In genomic region chr3:13095408-13095861, GRCh38 we compare ENCODE assay signal across 24 cellular contexts. TPM values are rescaled to one million over a fixed set of nuclear protein-coding genes. Genes with fewer than 3 reads are reported as not detected.
DNase-seq lines count a peak whose midpoint lies in the region; ATAC-seq and TF ChIP-seq lines count a peak whose summit lies in the region.
"Had no signal": no experiment of that assay in that cellular context is flagged by ENCODE, and none has a peak within 500 bp of the region (broad histone marks: within the 10 kb centered on the region; RNA-seq: fewer than 3 reads in every experiment).

No MANE protein-coding gene starts in this region.

- no peak for TF ChIP-seq CTCF in colonic mucosa (IDR thresholded peaks at IDR 0.05)

- 0 out of 20 replicates have a peak overlapping the region, but pooled peaks of 1 of the 10 experiments have one; percentile 26 for H3K4me3 ChIP-seq in BLaER1 treated with 17β-estradiol and CSF1 and Interleukin-3, amounts not matched to agents 10 nM and 100 nM
- H3K4me3 ChIP-seq in colonic mucosa = no peak overlapping the region
- H3K4me3 ChIP-seq: gastrocnemius medialis, SJCRH30, suprapubic skin had no signal

- no peaks in the 10 kb centered on the region for H3K27me3 ChIP-seq in BLaER1 treated with 17β-estradiol and CSF1 and Interleukin-3, amounts not matched to agents 10 nM and 100 nM
- no peaks in the 10 kb centered on the region for H3K27me3 ChIP-seq in colonic mucosa
- H3K27me3 ChIP-seq: gastrocnemius medialis, suprapubic skin had no signal

- H3K27ac ChIP-seq in BLaER1 treated with 17β-estradiol and CSF1 and Interleukin-3, amounts not matched to agents 10 nM and 100 nM = peak overlapping the region in 5 of 11 experiments; percentile 16 to 60 (median 42); a peak in 9 of 22 replicates
- no peak overlapping the region for H3K27ac ChIP-seq in colonic mucosa
- H3K27ac ChIP-seq: gastrocnemius medialis, KMS-11, parathyroid adenoma, SJCRH30, suprapubic skin had no signal

- H3K4me2 ChIP-seq in BLaER1 treated with 17β-estradiol and CSF1 and Interleukin-3, amounts not matched to agents 10 nM and 100 nM = peak overlapping the region; percentile 61 to 85 (median 80)
- H3K4me2 ChIP-seq: KMS-11 had no signal

- intact Hi-C loops in colonic mucosa (cut with DNase I) = no loop called here

- no peak for ATAC-seq in GM19452 (IDR thresholded peaks at IDR 0.05; ENCODE audit: unreplicated experiment)
- ATAC-seq: activated CD4-positive, CD25-positive, alpha-beta regulatory T cell treated with anti-CD3 and anti-CD28 coated beads, Interleukin-2, amount 50 U/mL, for 24 hours; esophagus mucosa; gastrocnemius medialis; naive thymus-derived CD4-positive, alpha-beta T cell had no signal

- H3K4me1 ChIP-seq in BLaER1 treated with 17β-estradiol and CSF1 and Interleukin-3, amounts not matched to agents 10 nM and 100 nM = peaks cover 33 to 85% (median 83%) of the 10 kb centered on the region in 10 experiments
- no peaks in the 10 kb centered on the region for H3K4me1 ChIP-seq in colonic mucosa
- H3K4me1 ChIP-seq: parathyroid adenoma, SJCRH30 had no signal

- H3K9ac ChIP-seq in BLaER1 treated with 17β-estradiol and CSF1 and Interleukin-3, amounts not matched to agents 10 nM and 100 nM = peak overlapping the region in 3 of 11 experiments; percentile 1 to 25 (median 24); a peak in 4 of 22 replicates
- H3K9ac ChIP-seq in colonic mucosa (ENCODE audit: low read depth in 2 of 2, low read length in 2 of 2) = no peak overlapping the region
- H3K9ac ChIP-seq: KMS-11, parathyroid adenoma had no signal

- peak; percentile 96 to 97 for DNase-seq in Kasumi-1 (lab: John Stamatoyannopoulos, UW)
- peak; percentile 85 for DNase-seq in UCSD-AML1 (lab: John Stamatoyannopoulos, UW; ENCODE audit: unreplicated experiment)
- DNase-seq in left kidney (ENCODE audit: low read depth, low spot score) = peak; percentile 57
- no peak for DNase-seq in T-helper 1 cell
- DNase-seq in colonic mucosa = no peak
- DNase-seq: activated naive CD4-positive, alpha-beta T cell treated with anti-CD3 and anti-CD28 coated beads, Interleukin-2, amount 50 U/mL, for 16 hours; activated T-cell treated with anti-CD3 and anti-CD28 coated beads, Interleukin-2, amount 50 U/mL, for 48 hours; DND-41; effector CD8-positive, alpha-beta T cell; gastrocnemius medialis; kidney glomerular epithelial cell; mesendoderm; naive thymus-derived CD4-positive, alpha-beta T cell; NCI-H1048; NCI-H2029 treated with DMSO at 0.1 percent for 48 hours; NCI-H774; SJCRH30 had no signal

- no peaks in the 10 kb centered on the region for H3K9me3 ChIP-seq in BLaER1 treated with 17β-estradiol and CSF1 and Interleukin-3, amounts not matched to agents 10 nM and 100 nM (replicated peaks in 1 of 11)
- no peaks in the 10 kb centered on the region for H3K9me3 ChIP-seq in colonic mucosa
- H3K9me3 ChIP-seq: gastrocnemius medialis, SJCRH30, suprapubic skin had no signal

- H4K20me1 ChIP-seq in BLaER1 treated with 17β-estradiol and CSF1 and Interleukin-3, amounts not matched to agents 10 nM and 100 nM = no peaks in the 10 kb centered on the region; a peak in 1 of 22 replicates

- H3K36me3 ChIP-seq in BLaER1 treated with 17β-estradiol and CSF1 and Interleukin-3, amounts not matched to agents 10 nM and 100 nM = no peaks in the 10 kb centered on the region
- H3K36me3 ChIP-seq in colonic mucosa = no peaks in the 10 kb centered on the region
- H3K36me3 ChIP-seq: gastrocnemius medialis, SJCRH30, suprapubic skin had no signal

RNA-seq across cellular contexts. Expression of gene IQSEC1, which starts 22.2 kb away (rescaled TPM):
- total RNA-seq in colonic mucosa = 10 to 100 TPM; 14.8 to 19.2 TPM

Comparison
In these comparisons a context has a peak if more than half of its experiments do, and no peak if none do; other contexts are left out.
1. DNase-seq: peak in Kasumi-1 (2 of 2), UCSD-AML1 (single experiment) and left kidney (single experiment); none in T-helper 1 cell (0 of 5) and colonic mucosa (single experiment).